10 cellular contexts compared by ENCODE assay signal in the genomic region with DNA sequence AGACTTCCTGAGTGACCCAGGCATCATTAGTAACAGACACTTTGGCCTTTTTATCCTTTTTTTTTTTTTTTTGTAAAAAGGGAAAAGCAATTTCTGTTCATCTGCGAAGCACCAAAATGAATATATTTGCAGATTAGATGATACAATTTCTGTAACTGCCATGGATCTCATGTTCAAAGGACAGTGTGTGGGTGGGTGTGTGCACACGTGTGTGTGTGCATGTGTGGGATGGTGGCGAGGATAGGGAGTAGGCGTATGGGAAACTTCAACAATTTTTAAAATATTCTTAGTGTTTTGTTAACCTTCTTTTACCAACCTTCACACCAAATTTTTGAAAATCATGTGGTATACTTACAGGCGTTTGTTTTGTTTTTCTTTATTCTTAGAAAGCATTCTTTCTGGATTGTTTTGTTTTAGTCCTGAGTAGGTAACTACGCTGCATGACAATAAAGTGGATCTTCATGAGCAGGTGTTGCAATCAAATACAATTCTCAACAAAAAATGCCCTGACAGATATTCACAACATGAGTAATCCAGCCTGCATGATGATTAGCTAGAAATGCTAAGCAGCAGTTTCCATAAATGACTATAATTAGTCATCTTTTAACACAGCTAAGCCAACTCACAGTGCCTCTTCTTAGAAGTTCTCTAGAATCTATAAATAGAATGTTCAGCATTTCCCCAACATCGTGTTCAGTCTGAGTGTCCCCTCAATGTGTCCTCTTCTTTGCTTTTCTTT. TPM values are rescaled to one million over a fixed set of nuclear protein-coding genes. Genes with fewer than 3 reads are reported as not detected.
A peak's percentile ranks its signal among the peaks of the same experiment; 100 is the strongest.
DNase-seq lines count a peak whose midpoint lies in the region; ATAC-seq, FAIRE-seq and TF ChIP-seq lines count a peak whose summit lies in the region.
"Had no signal": no experiment of that assay in that cellular context is flagged by ENCODE, and none has a peak within 500 bp of the region (broad histone marks: within the 10 kb centered on the region; RNA-seq: fewer than 3 reads in every experiment).

No MANE protein-coding gene starts in this region.

- H2BK20ac ChIP-seq in H9 (ENCODE audit: low read depth, low read length, poor library complexity, severe bottlenecking): no peak overlapping the region

- H3K27me3 Mint-ChIP-seq in activated naive CD8-positive, alpha-beta T cell treated with anti-CD3 and anti-CD28 coated beads, Interleukin-2, amount 10 ng/mL, durations not matched to agents 7 days and 5 days: no peaks in the 10 kb centered on the region
- H3K27me3 Mint-ChIP-seq in nephron (ENCODE audit: low read depth): peaks cover 32% of the 10 kb centered on the region
- peaks cover 16% of the 10 kb centered on the region for H3K27me3 Mint-ChIP-seq in H9 (ENCODE audit: low read depth)

- peak; percentile 93 to 97 for ATAC-seq in activated naive CD4-positive, alpha-beta T cell treated with anti-CD3 and anti-CD28 coated beads, Interleukin-2, amount 50 U/mL, for 72 hours
- peak; percentile 66 for ATAC-seq in HG03066 (IDR thresholded peaks at IDR 0.05; ENCODE audit: low read depth, unreplicated experiment)
- peak; percentile 72 for ATAC-seq in activated naive CD8-positive, alpha-beta T cell treated with anti-CD3 and anti-CD28 coated beads, Interleukin-2, amount 10 ng/mL, durations not matched to agents 7 days and 5 days (ENCODE audit: low read depth)

- H3K23me2 ChIP-seq in H9 (ENCODE audit: insufficient read length, low read depth, low read length, poor library complexity, severe bottlenecking): no peaks in the 10 kb centered on the region

- WGBS in H9 (ENCODE audit: extremely low coverage, insufficient read length, low lambda C conversion rate): no CpG with 5 or more reads among the region's 7 CpGs

- H3K4me1 ChIP-seq in H9 (ENCODE audit: insufficient read depth, low read length): no peaks in the 10 kb centered on the region; the same call in 1 of the 2 replicates

- H3K4me3 Mint-ChIP-seq in activated naive CD8-positive, alpha-beta T cell treated with anti-CD3 and anti-CD28 coated beads, Interleukin-2, amount 10 ng/mL, durations not matched to agents 7 days and 5 days: peak overlapping the region; percentile 8
- H3K4me3 Mint-ChIP-seq in nephron (no peak overlapping the region), H9 (no peak overlapping the region)
- H3K4me3 Mint-ChIP-seq: activated B cell treated with CpG ODN at 0.5 μM for 24 hours had no signal

- peak overlapping the region; percentile 82 to 97 for H3K27ac Mint-ChIP-seq in activated naive CD4-positive, alpha-beta T cell treated with anti-CD3 and anti-CD28 coated beads, Interleukin-2, amount 50 U/mL, for 72 hours
- H3K27ac Mint-ChIP-seq in activated naive CD8-positive, alpha-beta T cell treated with anti-CD3 and anti-CD28 coated beads, Interleukin-2, amount 10 ng/mL, durations not matched to agents 7 days and 5 days: peak overlapping the region; percentile 23
- H3K27ac Mint-ChIP-seq in nephron (peak overlapping the region; percentile 33 to 84 (median 58)), H9 (peak overlapping the region in 1 of 3 experiments; percentile 22; a peak in 2 of 7 replicates)
- H3K27ac Mint-ChIP-seq: activated B cell treated with CpG ODN at 0.5 μM for 24 hours had no signal

- H2AK5ac ChIP-seq in H9 (ENCODE audit: insufficient read length, low read length): no peak overlapping the region

- peaks cover 9% of the 10 kb centered on the region for H3K4me1 Mint-ChIP-seq in activated naive CD8-positive, alpha-beta T cell treated with anti-CD3 and anti-CD28 coated beads, Interleukin-2, amount 10 ng/mL, durations not matched to agents 7 days and 5 days
- H3K4me1 Mint-ChIP-seq in nephron: peaks cover 47% of the 10 kb centered on the region
- peaks cover 37 to 47% of the 10 kb centered on the region in 2 experiments for H3K4me1 Mint-ChIP-seq in H9

- DNase-seq in activated naive CD4-positive, alpha-beta T cell treated with anti-CD3 and anti-CD28 coated beads, Interleukin-2, amount 50 U/mL, for 72 hours (ENCODE audit: low spot score in 2 of 2): no peak
- DNase-seq in activated naive CD4-positive, alpha-beta T cell treated with anti-CD3 and anti-CD28 coated beads, Interleukin-2, amount 50 U/mL, for 16 hours: no peak
- no peak for DNase-seq in activated naive CD8-positive, alpha-beta T cell treated with anti-CD3 and anti-CD28 coated beads, Interleukin-2, amount 10 ng/mL, durations not matched to agents 7 days and 5 days
- no peak for DNase-seq in H54 (ENCODE audit: insufficient read length, low spot score)
- DNase-seq in H9: no peak
- DNase-seq in NCI-H510A treated with DMSO at 0.1 percent for 48 hours (lab: John Stamatoyannopoulos, UW): no peak
- DNase-seq: activated B cell treated with CpG ODN at 0.5 μM for 24 hours had no signal

- H3K56ac ChIP-seq in H9 (ENCODE audit: insufficient read length, low read depth, low read length): no peak overlapping the region

- H3T11ph ChIP-seq in H9 (ENCODE audit: low read length): no peak overlapping the region

- H3K18ac ChIP-seq in H9 (ENCODE audit: insufficient read length, low read depth, low read length): no peak overlapping the region

- H3K4me2 ChIP-seq in H9 (ENCODE audit: insufficient read depth, insufficient read length, low read length): no peak overlapping the region

- no peak for FAIRE-seq in H54 (lab: Jason Lieb, UNC)
- FAIRE-seq: G401.6 had no signal

- H3K9me3 Mint-ChIP-seq in activated naive CD4-positive, alpha-beta T cell treated with anti-CD3 and anti-CD28 coated beads, Interleukin-2, amount 50 U/mL, for 72 hours: no peaks in the 10 kb centered on the region
- H3K9me3 Mint-ChIP-seq in activated naive CD8-positive, alpha-beta T cell treated with anti-CD3 and anti-CD28 coated beads, Interleukin-2, amount 10 ng/mL, durations not matched to agents 7 days and 5 days: no peaks in the 10 kb centered on the region
- H3K9me3 Mint-ChIP-seq in nephron (no peaks in the 10 kb centered on the region), H9 (no peaks in the 10 kb centered on the region)
- H3K9me3 Mint-ChIP-seq: activated B cell treated with CpG ODN at 0.5 μM for 24 hours had no signal

- H2BK120ac ChIP-seq in H9 (ENCODE audit: low read depth, low read length, poor library complexity, severe bottlenecking): no peak overlapping the region

- no peak overlapping the region for H2BK12ac ChIP-seq in H9 (ENCODE audit: insufficient read length, low read depth, low read length)

- no peaks in the 10 kb centered on the region for H3K79me2 ChIP-seq in H9 (ENCODE audit: insufficient read depth, low read length)

- no peak for TF ChIP-seq CTCF in nephron (IDR thresholded peaks at IDR 0.05; ENCODE audit: unreplicated experiment in 3 of 3)
- TF ChIP-seq CTCF in H9 (conservative IDR thresholded peaks at IDR 0.05): no peak

- no peaks in the 10 kb centered on the region for H4K20me1 ChIP-seq in H9 (ENCODE audit: control insufficient read depth, insufficient read depth, insufficient read length)

- H4K5ac ChIP-seq in H9 (ENCODE audit: insufficient read length, low read depth, low read length): no peak overlapping the region

- no peaks in the 10 kb centered on the region for H3K79me1 ChIP-seq in H9 (ENCODE audit: insufficient read depth, low read depth, low read length, poor library complexity, severe bottlenecking)

- no peaks in the 10 kb centered on the region for H3K27me3 ChIP-seq in H9 (ENCODE audit: insufficient read depth, low read length)

- no peak overlapping the region for H2BK5ac ChIP-seq in H9 (ENCODE audit: insufficient read length, low read length)

- no peak for TF ChIP-seq POLR2A in H54 (IDR thresholded peaks at IDR 0.05; ENCODE audit: low read depth, low read length)

- H2AFZ ChIP-seq in H9 (ENCODE audit: low read length): no peak overlapping the region

- H3K14ac ChIP-seq in H9 (ENCODE audit: insufficient read depth, low read length): no peak overlapping the region

- no peak overlapping the region for H2BK15ac ChIP-seq in H9 (ENCODE audit: low read depth, low read length)

- H3K9me3 ChIP-seq in H9 (ENCODE audit: control insufficient read depth, low read depth, low read length): no peaks in the 10 kb centered on the region

- H4K91ac ChIP-seq in H9 (ENCODE audit: insufficient read length, low read depth, low read length): no peak overlapping the region

- H3K36me3 Mint-ChIP-seq in activated naive CD4-positive, alpha-beta T cell treated with anti-CD3 and anti-CD28 coated beads, Interleukin-2, amount 50 U/mL, for 72 hours: no peaks in the 10 kb centered on the region
- H3K36me3 Mint-ChIP-seq in activated naive CD8-positive, alpha-beta T cell treated with anti-CD3 and anti-CD28 coated beads, Interleukin-2, amount 10 ng/mL, durations not matched to agents 7 days and 5 days: no peaks in the 10 kb centered on the region
- H3K36me3 Mint-ChIP-seq in nephron (ENCODE audit: low read depth): no peaks in the 10 kb centered on the region
- H3K36me3 Mint-ChIP-seq in H9 (ENCODE audit: insufficient read depth in 1 of 3, low read depth in 3 of 3): no peaks in the 10 kb centered on the region

- no peak overlapping the region for H4K8ac ChIP-seq in H9 (replicated peaks; ENCODE audit: insufficient read length, low read depth, low read length)

- no peak overlapping the region for H3K4ac ChIP-seq in H9 (ENCODE audit: low read depth, low read length)

- H3K23ac ChIP-seq in H9 (ENCODE audit: insufficient read length, low read depth, low read length): no peak overlapping the region

- POLR2A ChIA-PET in activated naive CD8-positive, alpha-beta T cell treated with anti-CD3 and anti-CD28 coated beads, Interleukin-2, amount 10 ng/mL, durations not matched to agents 7 days and 5 days (lab: Charles Lee): interaction anchor here (0.6 kb wide), 1 partner anchor 335 kb away, joined by 3 read pairs; no protein-coding TSS in a partner anchor

- H3K9ac ChIP-seq in H9 (ENCODE audit: extremely low read depth, insufficient read length, low read length): no peak overlapping the region

- H3K27ac ChIP-seq in H9 (ENCODE audit: insufficient read length, low read depth, low read length): no peak overlapping the region

RNA-seq across cellular contexts. Expression of gene RMDN2, which starts 53.5 kb away (rescaled TPM):
- 1 to 10 TPM in 1 of 2 donors, under 1 TPM in 1; 0.75 to 1.5 TPM for total RNA-seq in activated naive CD4-positive, alpha-beta T cell treated with anti-CD3 and anti-CD28 coated beads, Interleukin-2, amount 50 U/mL, for 72 hours
- 1 to 10 TPM; 2.3 to 3.0 TPM for total RNA-seq in activated naive CD8-positive, alpha-beta T cell treated with anti-CD3 and anti-CD28 coated beads, Interleukin-2, amount 10 ng/mL, durations not matched to agents 7 days and 5 days
- total RNA-seq in H9 (2021): 2.6 and 2.8 TPM in 2 replicates
